15 cellular contexts compared by ENCODE assay signal in genomic region chr22:41491379-41492100, GRCh38. TPM values are rescaled to one million over a fixed set of nuclear protein-coding genes. Genes with fewer than 3 reads are reported as not detected.
A peak's percentile ranks its signal among the peaks of the same experiment; 100 is the strongest.
DNase-seq lines count a peak whose midpoint lies in the region; ATAC-seq and TF ChIP-seq lines count a peak whose summit lies in the region.
"Had no signal": no experiment of that assay in that cellular context is flagged by ENCODE, and none has a peak within 500 bp of the region (broad histone marks: within the 10 kb centered on the region; RNA-seq: fewer than 3 reads in every experiment).

No MANE protein-coding gene starts in this region.

- H3K9me3 Mint-ChIP-seq in GM23338 (no peaks in the 10 kb centered on the region), chondrocyte (ENCODE audit: low read depth) (no peaks in the 10 kb centered on the region)
- no peaks in the 10 kb centered on the region for H3K9me3 Mint-ChIP-seq in activated CD4-positive, alpha-beta T cell treated with anti-CD3 and anti-CD28 coated beads, Interleukin-2, amount 10 ng/mL, durations not matched to agents 24 days and 14 days
- H3K9me3 Mint-ChIP-seq: natural killer cell treated with Interleukin-12 subunit alpha and Interleukin-12 subunit beta and Interleukin-15 and Interleukin-18, amount 100 ng/mL, for 72 hours had no signal

- peaks cover 7% of the 10 kb centered on the region for H4K20me1 ChIP-seq in GM23338 (replicated peaks; ENCODE audit: insufficient read depth)

- H3F3A ChIP-seq in GM23338 (replicated peaks; ENCODE audit: low read depth), result peaks cover 7% of the 10 kb centered on the region; the same call in 1 of the 2 replicates

- DNase-seq in GM23338 (ENCODE audit: low spot score) (no peak), chondrocyte (ENCODE audit: low spot score) (no peak), gastrocnemius medialis (no peak), MG63 (no peak), MV-4-11 (lab: John Stamatoyannopoulos, UW) (no peak), GM13976 (ENCODE audit: low spot score) (no peak)
- no peak for DNase-seq in activated CD4-positive, alpha-beta T cell treated with anti-CD3 and anti-CD28 coated beads, Interleukin-2, amount 10 ng/mL, durations not matched to agents 24 days and 14 days
- DNase-seq: AML-193, DMS79 treated with DMSO at 0.1 percent for 48 hours, H7, NCI-H1092, NCI-H226, PC-9 had no signal

- H3K4me1 ChIP-seq in GM23338 (ENCODE audit: insufficient read depth) (peaks cover 53% of the 10 kb centered on the region), gastrocnemius medialis (peaks cover 84 to 87% of the 10 kb centered on the region in 2 donors)

- ATAC-seq in GM23338, result no peak; the same call in 2 of the 3 replicates
- ATAC-seq in gastrocnemius medialis, result no peak
- ATAC-seq: natural killer cell treated with Interleukin-12 subunit alpha and Interleukin-12 subunit beta and Interleukin-15 and Interleukin-18, amount 100 ng/mL, for 72 hours had no signal

- in situ Hi-C loops in gastrocnemius medialis (cut with MboI; ENCODE audit: low sequenced_read_pairs in 4 of 4), result no loop called here
- in situ Hi-C loops in GM13976 (cut with MboI; ENCODE audit: low sequenced_read_pairs, unreplicated experiment), result no loop called here

- H3K4me3 ChIP-seq in GM23338, result no peak overlapping the region
- H3K4me3 ChIP-seq in gastrocnemius medialis, result no peak overlapping the region
- no peak overlapping the region for H3K4me3 ChIP-seq in MG63
- H3K4me3 ChIP-seq: PC-9 had no signal

- no peak for TF ChIP-seq POLR2A in gastrocnemius medialis (IDR thresholded peaks at IDR 0.05)

- H3K4me1 Mint-ChIP-seq in GM23338 (peaks cover 53% of the 10 kb centered on the region), chondrocyte (ENCODE audit: low read depth) (peaks cover 14% of the 10 kb centered on the region)
- H3K4me1 Mint-ChIP-seq in activated CD4-positive, alpha-beta T cell treated with anti-CD3 and anti-CD28 coated beads, Interleukin-2, amount 10 ng/mL, durations not matched to agents 24 days and 14 days, result no peaks in the 10 kb centered on the region

- H3K79me2 ChIP-seq in GM23338 (replicated peaks; ENCODE audit: insufficient read depth), result peaks cover 90% of the 10 kb centered on the region

- peak overlapping the region; percentile 42; the same call in 1 of the 2 replicates for H3K27ac ChIP-seq in GM23338 (ENCODE audit: low read depth)
- H3K27ac ChIP-seq in layer of hippocampus (ENCODE audit: low read depth, low read length), result peak overlapping the region; percentile 62
- H3K27ac ChIP-seq in gastrocnemius medialis, result peak overlapping the region; percentile 96 to 98 (median 96)
- H3K27ac ChIP-seq: PC-9 had no signal

- TF ChIP-seq CTCF in GM23338 (conservative IDR thresholded peaks at IDR 0.05; ENCODE audit: low read depth in 2 of 2) (no peak), chondrocyte (IDR thresholded peaks at IDR 0.05) (no peak), gastrocnemius medialis (IDR thresholded peaks at IDR 0.05 in 4 of 5, conservative IDR thresholded peaks at IDR 0.05 in 1 of 5) (no peak), GM13976 (IDR thresholded peaks at IDR 0.05; ENCODE audit: borderline replicate concordance, control extremely low read depth, extremely low read depth, insufficient read depth, missing control alignments) (no peak)

- no peak overlapping the region; the same call in 2 of the 3 replicates for H3K4me3 Mint-ChIP-seq in GM23338
- H3K4me3 Mint-ChIP-seq in chondrocyte (ENCODE audit: unreplicated experiment), result no peak overlapping the region
- no peak overlapping the region for H3K4me3 Mint-ChIP-seq in activated CD4-positive, alpha-beta T cell treated with anti-CD3 and anti-CD28 coated beads, Interleukin-2, amount 10 ng/mL, durations not matched to agents 24 days and 14 days
- H3K4me3 Mint-ChIP-seq: natural killer cell treated with Interleukin-12 subunit alpha and Interleukin-12 subunit beta and Interleukin-15 and Interleukin-18, amount 100 ng/mL, for 72 hours had no signal

- H3K36me3 Mint-ChIP-seq in GM23338 (ENCODE audit: low read depth) (no peaks in the 10 kb centered on the region), chondrocyte (ENCODE audit: low read depth) (peaks cover 1% of the 10 kb centered on the region)
- H3K36me3 Mint-ChIP-seq in activated CD4-positive, alpha-beta T cell treated with anti-CD3 and anti-CD28 coated beads, Interleukin-2, amount 10 ng/mL, durations not matched to agents 24 days and 14 days (ENCODE audit: low read depth), result no peaks in the 10 kb centered on the region
- H3K36me3 Mint-ChIP-seq: natural killer cell treated with Interleukin-12 subunit alpha and Interleukin-12 subunit beta and Interleukin-15 and Interleukin-18, amount 100 ng/mL, for 72 hours had no signal

- no peaks in the 10 kb centered on the region for H3K9me2 ChIP-seq in GM23338 (ENCODE audit: insufficient read depth)

- no peaks in the 10 kb centered on the region for H3K27me3 ChIP-seq in GM23338 (ENCODE audit: insufficient read depth)
- no peaks in the 10 kb centered on the region for H3K27me3 ChIP-seq in layer of hippocampus (ENCODE audit: control insufficient read depth, insufficient read depth, low read length)
- H3K27me3 ChIP-seq in gastrocnemius medialis, result no peaks in the 10 kb centered on the region
- H3K27me3 ChIP-seq in MG63, result no peaks in the 10 kb centered on the region

- H3K36me3 ChIP-seq in GM23338 (ENCODE audit: insufficient read depth) (no peaks in the 10 kb centered on the region), gastrocnemius medialis (peaks cover 0 to 6% of the 10 kb centered on the region in 2 donors), MG63 (peaks cover 23% of the 10 kb centered on the region)

- H3K4me2 ChIP-seq in GM23338, result peak overlapping the region; percentile 72
- H3K4me2 ChIP-seq: PC-9 had no signal

- peaks cover 15% of the 10 kb centered on the region for H3K27me3 Mint-ChIP-seq in GM23338 (ENCODE audit: insufficient read depth, low read depth, poor library complexity)
- H3K27me3 Mint-ChIP-seq in chondrocyte (ENCODE audit: low read depth), result no peaks in the 10 kb centered on the region
- no peaks in the 10 kb centered on the region for H3K27me3 Mint-ChIP-seq in activated CD4-positive, alpha-beta T cell treated with anti-CD3 and anti-CD28 coated beads, Interleukin-2, amount 10 ng/mL, durations not matched to agents 24 days and 14 days
- H3K27me3 Mint-ChIP-seq: natural killer cell treated with Interleukin-12 subunit alpha and Interleukin-12 subunit beta and Interleukin-15 and Interleukin-18, amount 100 ng/mL, for 72 hours had no signal

- H3K9me3 ChIP-seq in gastrocnemius medialis, result no peaks in the 10 kb centered on the region
- no peaks in the 10 kb centered on the region for H3K9me3 ChIP-seq in MG63

- no peak overlapping the region for H2AFZ ChIP-seq in GM23338
- H2AFZ ChIP-seq: PC-9 had no signal

- H3K27ac Mint-ChIP-seq in GM23338 (peak overlapping the region; percentile 73), chondrocyte (ENCODE audit: unreplicated experiment) (peak overlapping the region; percentile 84)
- no peak overlapping the region for H3K27ac Mint-ChIP-seq in activated CD4-positive, alpha-beta T cell treated with anti-CD3 and anti-CD28 coated beads, Interleukin-2, amount 10 ng/mL, durations not matched to agents 24 days and 14 days
- H3K27ac Mint-ChIP-seq: natural killer cell treated with Interleukin-12 subunit alpha and Interleukin-12 subunit beta and Interleukin-15 and Interleukin-18, amount 100 ng/mL, for 72 hours had no signal

- intact Hi-C loops in gastrocnemius medialis (cut with DNase I; ENCODE audit: low total_unique reads), result no loop called here
- intact Hi-C loops in activated CD4-positive, alpha-beta T cell treated with anti-CD3 and anti-CD28 coated beads, Interleukin-2, amount 10 ng/mL, durations not matched to agents 24 days and 14 days (cut with micrococcal nuclease), result no loop called here

TF ChIP-seq in GM23338, 12 proteins besides CTCF, POLR2A, EP300 and RAD21 (continues in another document):
- no peak for TF ChIP-seq POLR2AphosphoS5 (IDR thresholded peaks at IDR 0.05; ENCODE audit: low read depth)

RNA-seq across cellular contexts. Expression of gene ACO2, which starts 22.6 kb away (rescaled TPM):
- 77.8 and 79.7 TPM in 2 replicates for total RNA-seq in GM23338 (2014; rRNA removed; shearing (Covaris generic))
- polyA plus RNA-seq in GM23338 (2016; fragmentation: Nextera tagmentation; extraction: Ambion mirVana), result 33.4 and 36.2 TPM in 2 replicates
- total RNA-seq in chondrocyte (60.9 to 85.6 TPM (median 62.4 TPM) in 3 replicates), gastrocnemius medialis (100 to 1,000 TPM; 361 to 763 (median 473) TPM)
- 53.2 and 90.1 TPM in 2 replicates for total RNA-seq in MG63 (2014; rRNA removed; shearing (Covaris generic); ENCODE audit: low replicate concordance)
- 103 and 104 TPM in 2 replicates for total RNA-seq in activated CD4-positive, alpha-beta T cell treated with anti-CD3 and anti-CD28 coated beads, Interleukin-2, amount 10 ng/mL, durations not matched to agents 24 days and 14 days

RNA-seq across cellular contexts. Expression of gene PHF5A, which starts 23.0 kb away (rescaled TPM):
- 108 and 115 TPM in 2 replicates for total RNA-seq in GM23338 (2014; rRNA removed; shearing (Covaris generic))
- polyA plus RNA-seq in GM23338 (2016; fragmentation: Nextera tagmentation; extraction: Ambion mirVana), result 49.4 and 52.4 TPM in 2 replicates
- 22.5 to 32.4 TPM (median 26.8 TPM) in 3 replicates for total RNA-seq in chondrocyte
- 10 to 100 TPM; 33.8 to 43.5 (median 38.9) TPM for total RNA-seq in gastrocnemius medialis
- total RNA-seq in MG63 (2014; rRNA removed; shearing (Covaris generic); ENCODE audit: low replicate concordance), result 101 and 111 TPM in 2 replicates
- total RNA-seq in activated CD4-positive, alpha-beta T cell treated with anti-CD3 and anti-CD28 coated beads, Interleukin-2, amount 10 ng/mL, durations not matched to agents 24 days and 14 days, result 90.3 and 98.3 TPM in 2 replicates

RNA-seq across cellular contexts. Expression of gene TOB2, which starts 44.9 kb away (rescaled TPM):
- total RNA-seq in GM23338 (2014; rRNA removed; shearing (Covaris generic)), result 43.0 and 47.2 TPM in 2 replicates
- polyA plus RNA-seq in GM23338 (2016; fragmentation: Nextera tagmentation; extraction: Ambion mirVana), result 26.7 and 27.3 TPM in 2 replicates
- total RNA-seq in chondrocyte (37.7 to 42.0 TPM (median 40.8 TPM) in 3 replicates), gastrocnemius medialis (10 to 100 TPM; 48.1 to 93.6 (median 65.7) TPM)
- 26.2 and 36.0 TPM in 2 replicates for total RNA-seq in MG63 (2014; rRNA removed; shearing (Covaris generic); ENCODE audit: low replicate concordance)
- 41.4 and 42.7 TPM in 2 replicates for total RNA-seq in activated CD4-positive, alpha-beta T cell treated with anti-CD3 and anti-CD28 coated beads, Interleukin-2, amount 10 ng/mL, durations not matched to agents 24 days and 14 days

RNA-seq across cellular contexts. Expression of gene POLR3H, which starts 52.7 kb away (rescaled TPM):
- total RNA-seq in GM23338 (2014; rRNA removed; shearing (Covaris generic)), result 18.6 and 19.0 TPM in 2 replicates
- 26.5 and 28.7 TPM in 2 replicates for polyA plus RNA-seq in GM23338 (2016; fragmentation: Nextera tagmentation; extraction: Ambion mirVana)
- total RNA-seq in chondrocyte (39.6 to 57.3 TPM (median 41.5 TPM) in 3 replicates), gastrocnemius medialis (10 to 100 TPM in 1 of 4 donors, 1 to 10 TPM in 3; 5.7 to 11.0 (median 6.9) TPM)
- total RNA-seq in MG63 (2014; rRNA removed; shearing (Covaris generic); ENCODE audit: low replicate concordance), result 47.2 and 53.1 TPM in 2 replicates
- total RNA-seq in activated CD4-positive, alpha-beta T cell treated with anti-CD3 and anti-CD28 coated beads, Interleukin-2, amount 10 ng/mL, durations not matched to agents 24 days and 14 days, result 49.2 and 50.6 TPM in 2 replicates

Comparison
In these comparisons a context has a peak if more than half of its experiments do, and no peak if none do; other contexts are left out.
1. H3K27ac ChIP-seq: peak in every context shown above with its lines; median percentile 96 in gastrocnemius medialis; 62 in layer of hippocampus; 42 in GM23338.